Comparison of ENCODE assay signal across 20 cellular contexts in genomic region chr4:41670530-41670929, GRCh38.
A peak's percentile ranks its signal among the peaks of the same experiment; 100 is the strongest.
DNase-seq lines count a peak whose midpoint lies in the region; TF ChIP-seq lines count a peak whose summit lies in the region.
"Had no signal": no experiment of that assay in that cellular context is flagged by ENCODE, and none has a peak within 500 bp of the region (broad histone marks: within the 10 kb centered on the region; RNA-seq: fewer than 3 reads in every experiment).

No MANE protein-coding gene starts in this region.

- peak overlapping the region; percentile 32; the same call in 1 of the 2 replicates for H3K27ac ChIP-seq in C4-2B
- H3K27ac ChIP-seq in layer of hippocampus (ENCODE audit: low read depth, low read length) = peak overlapping the region; percentile 39
- H3K27ac ChIP-seq in trophoblast cell (ENCODE audit: low read depth, low read length) = no peak overlapping the region
- H3K27ac ChIP-seq: lower lobe of right lung, spleen had no signal

- H3K36me3 ChIP-seq in trophoblast cell (ENCODE audit: control insufficient read depth in 1 of 2, insufficient read depth in 2 of 2, low read length in 2 of 2) = peaks cover 12 to 14% of the 10 kb centered on the region in 2 experiments

- H2BK12ac ChIP-seq in trophoblast cell (ENCODE audit: low read length) = no peak overlapping the region

- no peak overlapping the region for H3K4me3 Mint-ChIP-seq in activated T-helper 2 cell treated with anti-CD3 and anti-CD28 coated beads, Interferon-gamma antibody, Interleukin-2, Interleukin-4, amounts not matched to agents 10 μg/mL and 5 μg/mL and 100 μg/mL, durations not matched to agents 14 hours and 24 hours and 36 hours (ENCODE audit: low read depth)
- H3K4me3 Mint-ChIP-seq: stimulated activated naive CD8-positive, alpha-beta T cell treated with anti-CD3 and anti-CD28 coated beads, Interleukin-15, amount 100 ng/mL, for 72 hours had no signal

- H3K9me3 Mint-ChIP-seq in activated T-helper 2 cell treated with anti-CD3 and anti-CD28 coated beads, Interferon-gamma antibody, Interleukin-2, Interleukin-4, amounts not matched to agents 10 μg/mL and 5 μg/mL and 100 μg/mL, durations not matched to agents 14 hours and 24 hours and 36 hours = no peaks in the 10 kb centered on the region
- H3K9me3 Mint-ChIP-seq: activated naive CD4-positive, alpha-beta T cell treated with anti-CD3 and anti-CD28 coated beads, Interleukin-2, amount 50 U/mL, for 72 hours; stimulated activated naive CD8-positive, alpha-beta T cell treated with anti-CD3 and anti-CD28 coated beads, Interleukin-15, amount 100 ng/mL, for 72 hours had no signal

- no peak overlapping the region for H2AFZ ChIP-seq in trophoblast cell (ENCODE audit: insufficient read depth, low read length, poor library complexity)

- peaks cover 3% of the 10 kb centered on the region for H3K9me3 ChIP-seq in trophoblast cell (ENCODE audit: insufficient read depth, low read depth, low read length)
- H3K9me3 ChIP-seq: lower lobe of right lung, spleen had no signal

- no peak overlapping the region for H3K23ac ChIP-seq in trophoblast cell (ENCODE audit: low read length)

- H2AK5ac ChIP-seq in trophoblast cell (ENCODE audit: low read length) = no peak overlapping the region

- no peak overlapping the region for H2BK5ac ChIP-seq in trophoblast cell (ENCODE audit: low read depth, low read length, poor library complexity)

- no peak overlapping the region for H3K14ac ChIP-seq in trophoblast cell (ENCODE audit: low read length)

- intact Hi-C loops in activated T-helper 2 cell treated with anti-CD3 and anti-CD28 coated beads, Interferon-gamma antibody, Interleukin-2, Interleukin-4, amounts not matched to agents 10 μg/mL and 5 μg/mL and 100 μg/mL, durations not matched to agents 14 hours and 24 hours and 36 hours (cut with micrococcal nuclease) = no loop called here

- no peaks in the 10 kb centered on the region for H3K27me3 Mint-ChIP-seq in activated T-helper 2 cell treated with anti-CD3 and anti-CD28 coated beads, Interferon-gamma antibody, Interleukin-2, Interleukin-4, amounts not matched to agents 10 μg/mL and 5 μg/mL and 100 μg/mL, durations not matched to agents 14 hours and 24 hours and 36 hours (ENCODE audit: low read depth)

- no peaks in the 10 kb centered on the region for H3K36me3 Mint-ChIP-seq in activated T-helper 2 cell treated with anti-CD3 and anti-CD28 coated beads, Interferon-gamma antibody, Interleukin-2, Interleukin-4, amounts not matched to agents 10 μg/mL and 5 μg/mL and 100 μg/mL, durations not matched to agents 14 hours and 24 hours and 36 hours (ENCODE audit: low read depth)
- H3K36me3 Mint-ChIP-seq: activated naive CD4-positive, alpha-beta T cell treated with anti-CD3 and anti-CD28 coated beads, Interleukin-2, amount 50 U/mL, for 72 hours had no signal

- H3K27me3 ChIP-seq in layer of hippocampus (ENCODE audit: control insufficient read depth, insufficient read depth, low read length) (no peaks in the 10 kb centered on the region), trophoblast cell (ENCODE audit: insufficient read depth, low read length) (no peaks in the 10 kb centered on the region)

- no peak overlapping the region for H3K27ac Mint-ChIP-seq in activated T-helper 2 cell treated with anti-CD3 and anti-CD28 coated beads, Interferon-gamma antibody, Interleukin-2, Interleukin-4, amounts not matched to agents 10 μg/mL and 5 μg/mL and 100 μg/mL, durations not matched to agents 14 hours and 24 hours and 36 hours
- H3K27ac Mint-ChIP-seq: activated naive CD4-positive, alpha-beta T cell treated with anti-CD3 and anti-CD28 coated beads, Interleukin-2, amount 50 U/mL, for 72 hours; stimulated activated naive CD8-positive, alpha-beta T cell treated with anti-CD3 and anti-CD28 coated beads, Interleukin-15, amount 100 ng/mL, for 72 hours had no signal

- no peaks in the 10 kb centered on the region for H3K4me1 ChIP-seq in trophoblast cell (ENCODE audit: control insufficient read depth in 1 of 2, insufficient read depth in 2 of 2, low read length in 2 of 2)
- H3K4me1 ChIP-seq: lower lobe of right lung, spleen had no signal

- H2BK120ac ChIP-seq in trophoblast cell (ENCODE audit: insufficient read depth, low read length, poor library complexity) = no peak overlapping the region

- H4K8ac ChIP-seq in trophoblast cell (ENCODE audit: low read depth, low read length) = no peak overlapping the region

- no peak overlapping the region for H3K18ac ChIP-seq in trophoblast cell (ENCODE audit: low read length)

- no peak overlapping the region for H3K4me3 ChIP-seq in trophoblast cell (ENCODE audit: low read depth, low read length)
- H3K4me3 ChIP-seq: lower lobe of right lung, spleen had no signal

- no peaks in the 10 kb centered on the region for H3K79me1 ChIP-seq in trophoblast cell (ENCODE audit: low read length)

- peak; percentile 42 for DNase-seq in DMS53 (lab: John Stamatoyannopoulos, UW)
- peak; percentile 4 for DNase-seq in NCI-H2171 (lab: John Stamatoyannopoulos, UW)
- no peak for DNase-seq in T1000 (lab: John Stamatoyannopoulos, UW)
- DNase-seq in activated T-helper 2 cell treated with anti-CD3 and anti-CD28 coated beads, Interferon-gamma antibody, Interleukin-2, Interleukin-4, amounts not matched to agents 10 μg/mL and 5 μg/mL and 100 μg/mL, durations not matched to agents 14 hours and 24 hours and 36 hours (ENCODE audit: low spot score) = no peak
- no peak for DNase-seq in T-helper 9 cell
- no peak for DNase-seq in trophoblast cell
- DNase-seq: activated T-cell treated with anti-CD3 and anti-CD28 coated beads, Interleukin-2, amount 50 U/mL, for 48 hours; AML-193; Calu3; GF-D8; lower lobe of right lung; NCI-H1436; NCI-H526 treated with DMSO at 0.1 percent for 48 hours; spleen; stimulated activated CD4-positive, alpha-beta T cell treated with anti-CD3 and anti-CD28 coated beads, Interleukin-4, amount 100 ng/mL, for 24 hours; stimulated activated naive CD8-positive, alpha-beta T cell treated with anti-CD3 and anti-CD28 coated beads, Interleukin-15, amount 100 ng/mL, for 72 hours; SW 1271 had no signal

- H4K91ac ChIP-seq in trophoblast cell (ENCODE audit: low read depth, low read length) = no peak overlapping the region

- no peak overlapping the region for H3K4ac ChIP-seq in trophoblast cell (ENCODE audit: low read depth, low read length)

- TF ChIP-seq CTCF in C4-2B (conservative IDR thresholded peaks at IDR 0.05) = no peak

- H3K4me1 Mint-ChIP-seq in activated T-helper 2 cell treated with anti-CD3 and anti-CD28 coated beads, Interferon-gamma antibody, Interleukin-2, Interleukin-4, amounts not matched to agents 10 μg/mL and 5 μg/mL and 100 μg/mL, durations not matched to agents 14 hours and 24 hours and 36 hours (ENCODE audit: low read depth) = no peaks in the 10 kb centered on the region
- H3K4me1 Mint-ChIP-seq: stimulated activated naive CD8-positive, alpha-beta T cell treated with anti-CD3 and anti-CD28 coated beads, Interleukin-15, amount 100 ng/mL, for 72 hours had no signal

- WGBS in trophoblast cell (ENCODE audit: extremely low coverage, insufficient coverage, insufficient read length) = no CpG with 5 or more reads among the region's 6 CpGs

- no peak overlapping the region for H3K9ac ChIP-seq in trophoblast cell (ENCODE audit: low read length)

- H3K4me2 ChIP-seq in trophoblast cell (ENCODE audit: low read length) = no peak overlapping the region

- H3K79me2 ChIP-seq in trophoblast cell (ENCODE audit: control insufficient read depth, insufficient read depth, low read length, poor library complexity) = no peaks in the 10 kb centered on the region

- H4K12ac ChIP-seq in trophoblast cell (ENCODE audit: low read depth, low read length) = no peak overlapping the region

Comparison
In these comparisons a context has a peak if more than half of its experiments do, and no peak if none do; other contexts are left out.
1. DNase-seq: peak in DMS53 (single experiment) and NCI-H2171 (single experiment); none in T1000 (single experiment), activated T-helper 2 cell treated with anti-CD3 and anti-CD28 coated beads, Interferon-gamma antibody, Interleukin-2, Interleukin-4, amounts not matched to agents 10 μg/mL and 5 μg/mL and 100 μg/mL, durations not matched to agents 14 hours and 24 hours and 36 hours (single experiment), T-helper 9 cell (single experiment) and trophoblast cell (0 of 2).